ENCODE assay signal across 8 cellular contexts in genomic region chr1:3012511-3013291, GRCh38. TPM values are rescaled to one million over a fixed set of nuclear protein-coding genes. Genes with fewer than 3 reads are reported as not detected.
DNase-seq lines count a peak whose midpoint lies in the region; ATAC-seq and TF ChIP-seq lines count a peak whose summit lies in the region.

No MANE protein-coding gene starts in this region.

- no peak for ATAC-seq in HG03159 (IDR thresholded peaks at IDR 0.05; ENCODE audit: unreplicated experiment)

- DNase-seq in AG10803 (ENCODE audit: low read depth) = no peak
- peak; percentile 90 for DNase-seq in HuH-7 (ENCODE audit: low spot score)
- peak; percentile 59 for DNase-seq in activated T-cell treated with anti-CD3 and anti-CD28 coated beads for 4 hours
- peak; percentile 75 for DNase-seq in germinal center (ENCODE audit: low spot score)
- peak; percentile 85 for DNase-seq in posterior vena cava (ENCODE audit: low spot score)
- no peak for DNase-seq in NCI-H2107 treated with DMSO at 0.1 percent for 48 hours (lab: John Stamatoyannopoulos, UW; ENCODE audit: unreplicated experiment)
- DNase-seq in NCI-H2081 (lab: John Stamatoyannopoulos, UW) = no peak

- H3K4me3 ChIP-seq in AG10803 (ENCODE audit: low read length) = no peak overlapping the region

- peak; percentile 29; the same call in 1 of the 2 replicates for TF ChIP-seq CTCF in AG10803 (conservative IDR thresholded peaks at IDR 0.05; ENCODE audit: low read length)

- intact Hi-C loops in posterior vena cava (cut with DNase I) = loop anchor here (2.0 to 5.0 kb wide), 3 partner anchors 270 to 400 kb away; no protein-coding TSS in a partner anchor

RNA-seq across cellular contexts. Expression of gene ACTRT2, which starts 8.6 kb away (rescaled TPM):
- total RNA-seq in posterior vena cava = not detected

RNA-seq across cellular contexts. Expression of gene PRDM16, which starts 56.3 kb away (rescaled TPM):
- 10 to 100 TPM; 15.8 to 21.1 TPM for total RNA-seq in posterior vena cava

Comparison
In these comparisons a context has a peak if more than half of its experiments do, and no peak if none do; other contexts are left out.
1. DNase-seq: peak in HuH-7 (single experiment), activated T-cell treated with anti-CD3 and anti-CD28 coated beads for 4 hours (single experiment), germinal center (single experiment) and posterior vena cava (single experiment); none in AG10803 (single experiment), NCI-H2107 treated with DMSO at 0.1 percent for 48 hours (single experiment) and NCI-H2081 (0 of 2).